8 cellular contexts compared by ENCODE assay signal in genomic region chrX:131752493-131753198, GRCh38.
A peak's percentile ranks its signal among the peaks of the same experiment; 100 is the strongest.
DNase-seq lines count a peak whose midpoint lies in the region; ATAC-seq and TF ChIP-seq lines count a peak whose summit lies in the region.

No MANE protein-coding gene starts in this region.

- peak overlapping the region; percentile 75 for H3K27ac ChIP-seq in A673 (ENCODE audit: low read depth, low read length, poor library complexity, severe bottlenecking)
- no peak overlapping the region for H3K27ac ChIP-seq in right cardiac atrium (ENCODE audit: low read length)

- intact Hi-C loops in A673 (cut with micrococcal nuclease; ENCODE audit: unreplicated experiment), result loop anchor here (1.0 to 2.0 kb wide), 2 partner anchors 23 to 40 kb away; no protein-coding TSS in a partner anchor
- intact Hi-C loops in right cardiac atrium (cut with DNase I), result no loop called here

- TF ChIP-seq CTCF in A673 (conservative IDR thresholded peaks at IDR 0.05; ENCODE audit: low read depth, low read length), result peak; percentile 40

- POLR2A ChIA-PET in A673 (lab: Charles Lee; ENCODE audit: low non-redundant PET), result no interaction called here

- peak; percentile 65 for ATAC-seq in GM19395 (IDR thresholded peaks at IDR 0.05; ENCODE audit: unreplicated experiment)
- ATAC-seq in right cardiac atrium, result peak in 1 of 2 donors; percentile 92
- no peak for ATAC-seq in HG02623 (IDR thresholded peaks at IDR 0.05; ENCODE audit: unreplicated experiment)
- no peak for ATAC-seq in GM21737 (IDR thresholded peaks at IDR 0.05; ENCODE audit: unreplicated experiment)

- peaks cover 11% of the 10 kb centered on the region for H3K36me3 ChIP-seq in A673 (ENCODE audit: insufficient read depth, low read length, poor library complexity, severe bottlenecking)

- DNase-seq in A673 (ENCODE audit: low spot score) (peak; percentile 89), SK-N-DZ (ENCODE audit: low spot score) (peak; percentile 86), right cardiac atrium (peak in 2 of 3 donors; percentile 80 to 85), OCI-M2 (lab: John Stamatoyannopoulos, UW; ENCODE audit: unreplicated experiment) (no peak)
- DNase-seq in stimulated activated naive CD4-positive, alpha-beta T cell treated with Interleukin-2 at 50 U/mL for 16 hours (lab: John Stamatoyannopoulos, UW), result no peak

- peak overlapping the region; percentile 47 for H3K4me3 ChIP-seq in A673 (ENCODE audit: low read depth, low read length, poor library complexity, severe bottlenecking)
- no peak overlapping the region for H3K4me3 ChIP-seq in right cardiac atrium (ENCODE audit: low read length)

- WGBS in right cardiac atrium, result 89% methylated on average over 24 of the region's 24 CpGs

- BruUV-seq in A673 (replicated peaks; lab: Mats Ljungman, UMichigan), result no TSS peak

- CTCF ChIA-PET in A673 (lab: Charles Lee), result no interaction called here

- H3K4me1 ChIP-seq in A673 (ENCODE audit: insufficient read depth, low read length, poor library complexity, severe bottlenecking) (peaks cover 3% of the 10 kb centered on the region), right cardiac atrium (ENCODE audit: control insufficient read depth, insufficient read depth, low read length) (no peaks in the 10 kb centered on the region)

- H3K27me3 ChIP-seq in A673 (replicated peaks; ENCODE audit: insufficient read depth, low read depth, low read length, poor library complexity) (no peaks in the 10 kb centered on the region), right cardiac atrium (ENCODE audit: control insufficient read depth, insufficient read depth) (no peaks in the 10 kb centered on the region)

- H3K9me3 ChIP-seq in A673 (ENCODE audit: low read depth, low read length, poor library complexity, severe bottlenecking) (no peaks in the 10 kb centered on the region), right cardiac atrium (ENCODE audit: control insufficient read depth, low read length) (no peaks in the 10 kb centered on the region)

Comparison
In these comparisons a context has a peak if more than half of its experiments do, and no peak if none do; other contexts are left out.
1. DNase-seq: peak in A673 (single experiment), SK-N-DZ (single experiment) and right cardiac atrium (2 of 3); none in OCI-M2 (single experiment) and stimulated activated naive CD4-positive, alpha-beta T cell treated with Interleukin-2 at 50 U/mL for 16 hours (single experiment).